In genomic region chr12:113467154-113467513, GRCh38 we compare ENCODE assay signal across 10 cellular contexts. TPM values are rescaled to one million over a fixed set of nuclear protein-coding genes. Genes with fewer than 3 reads are reported as not detected.
DNase-seq lines count a peak whose midpoint lies in the region; ATAC-seq, FAIRE-seq and TF ChIP-seq lines count a peak whose summit lies in the region.
"Had no signal": no experiment of that assay in that cellular context is flagged by ENCODE, and none has a peak within 500 bp of the region (broad histone marks: within the 10 kb centered on the region; RNA-seq: fewer than 3 reads in every experiment).

No MANE protein-coding gene starts in this region.

- DNase-seq in GM12891 (ENCODE audit: insufficient read length, low spot score): peak; percentile 12
- no peak for DNase-seq in NT2/D1 (ENCODE audit: low read depth, low spot score)
- DNase-seq in fibroblast of the aortic adventitia (ENCODE audit: low read depth): no peak
- no peak for DNase-seq in psoas muscle
- no peak for DNase-seq in SHP77 (lab: John Stamatoyannopoulos, UW)
- no peak for DNase-seq in GF-D8 (lab: John Stamatoyannopoulos, UW)
- no peak for DNase-seq in NCI-H2081 (lab: John Stamatoyannopoulos, UW)
- DNase-seq: activated CD8-positive, alpha-beta memory T cell treated with anti-CD3 and anti-CD28 coated beads, Interleukin-2, amount 50 U/mL, for 4 hours had no signal

- peak overlapping the region; percentile 79 for H3K9ac ChIP-seq in NT2/D1 (ENCODE audit: insufficient read length, low read depth)

- TF ChIP-seq POLR2A in GM12891 (IDR thresholded peaks at IDR 0.05; ENCODE audit: low read depth, low read length): no peak

- no peak overlapping the region for H3K27ac ChIP-seq in psoas muscle

- ATAC-seq in psoas muscle: no peak
- ATAC-seq in GM21723 (IDR thresholded peaks at IDR 0.05; ENCODE audit: unreplicated experiment): no peak

- H3K9me3 ChIP-seq in NT2/D1 (ENCODE audit: insufficient read depth, low read length) (no peaks in the 10 kb centered on the region), psoas muscle (no peaks in the 10 kb centered on the region)

- H3K27me3 ChIP-seq in NT2/D1 (ENCODE audit: insufficient read depth, insufficient read length): peaks cover 100% of the 10 kb centered on the region
- peaks cover 9 to 100% (median 54%) of the 10 kb centered on the region in 3 donors for H3K27me3 ChIP-seq in psoas muscle (ENCODE audit: insufficient read depth in 3 of 3, low read length in 2 of 3)

- WGBS in psoas muscle, 3 donors: 0 to 2% (median 1%) methylated on average over 29 to 30 of the region's 30 CpGs

- intact Hi-C loops in psoas muscle (cut with DNase I): no loop called here

- no peak for FAIRE-seq in GM12891 (lab: Jason Lieb, UNC)
- FAIRE-seq: GM18507 had no signal

- H3K36me3 ChIP-seq in NT2/D1 (ENCODE audit: insufficient read depth, insufficient read length, low read length) (no peaks in the 10 kb centered on the region), psoas muscle (ENCODE audit: insufficient read depth in 1 of 2, low read depth in 1 of 2) (no peaks in the 10 kb centered on the region)

- H3K4me1 ChIP-seq in NT2/D1 (ENCODE audit: insufficient read depth, insufficient read length) (peaks cover 49% of the 10 kb centered on the region), psoas muscle (peaks cover 17% of the 10 kb centered on the region)

- TF ChIP-seq CTCF in fibroblast of the aortic adventitia (IDR thresholded peaks at IDR 0.05; ENCODE audit: insufficient read depth, low read length) (no peak), psoas muscle (IDR thresholded peaks at IDR 0.05) (no peak)

- peak overlapping the region; percentile 41 for H3K4me3 ChIP-seq in NT2/D1 (ENCODE audit: insufficient read length, low read depth)
- peak overlapping the region; percentile 48 for H3K4me3 ChIP-seq in fibroblast of the aortic adventitia (ENCODE audit: low read depth, low read length)
- peak overlapping the region; percentile 52 for H3K4me3 ChIP-seq in psoas muscle

TF ChIP-seq in GM12891, 5 proteins besides CTCF, POLR2A, EP300 and RAD21:
- no peak for TF ChIP-seq TAF1 (IDR thresholded peaks at IDR 0.05; ENCODE audit: low read depth, low read length)
- no peak for TF ChIP-seq PAX5 (IDR thresholded peaks at IDR 0.05; ENCODE audit: insufficient read depth, low read length, severe bottlenecking)
- no peak for TF ChIP-seq SPI1 (IDR thresholded peaks at IDR 0.05; ENCODE audit: low read depth, low read length)
- TF ChIP-seq POLR2AphosphoS5 (IDR thresholded peaks at IDR 0.05; ENCODE audit: low read depth, low read length): no peak

RNA-seq across cellular contexts. Expression of gene LHX5, which starts 4.5 kb away (rescaled TPM):
- polyA plus RNA-seq in GM12891 (2012; ENCODE audit: low read depth, missing spikeins): not detected
- total RNA-seq in fibroblast of the aortic adventitia (ENCODE audit: low replicate concordance) (not detected in 2 replicates), psoas muscle (not detected)
- not detected for polyA plus RNA-seq in psoas muscle

RNA-seq across cellular contexts. Expression of gene SDSL, which starts 45.0 kb away (rescaled TPM):
- 4.1 TPM for polyA plus RNA-seq in GM12891 (2012; ENCODE audit: low read depth, missing spikeins)
- total RNA-seq in fibroblast of the aortic adventitia (ENCODE audit: low replicate concordance): 1.9 and 5.9 TPM in 2 replicates
- total RNA-seq in psoas muscle: 1 to 10 TPM in 2 of 4 donors, under 1 TPM in 2; 0.89 to 6.0 (median 2.2) TPM
- polyA plus RNA-seq in psoas muscle: 1 to 10 TPM in 1 of 3 donors, under 1 TPM in 2; 0.48 to 2.1 (median 0.53) TPM
